2 cellular contexts compared by ENCODE assay signal in genomic region chr2:18924905-18925691, GRCh38.
TF ChIP-seq lines count a peak whose summit lies in the region.

No MANE protein-coding gene starts in this region.

TF ChIP-seq in GM23338, 12 proteins besides CTCF, POLR2A, EP300 and RAD21 (continued from another document):
- no peak for TF ChIP-seq REST (IDR thresholded peaks at IDR 0.05; ENCODE audit: unreplicated experiment)

TF ChIP-seq in WTC11, 78 proteins besides CTCF, POLR2A, EP300 and RAD21 (continued from another document):
- TF ChIP-seq PRDM15 (CRISPR knock-in tag; IDR thresholded peaks at IDR 0.05): no peak
- TF ChIP-seq ZNF281 (CRISPR knock-in tag; IDR thresholded peaks at IDR 0.05): no peak
- no peak for TF ChIP-seq CBFB (CRISPR knock-in tag; IDR thresholded peaks at IDR 0.05; ENCODE audit: low read depth)
- no peak for TF ChIP-seq ZBTB21 (CRISPR knock-in tag; IDR thresholded peaks at IDR 0.05; ENCODE audit: borderline replicate concordance)
- no peak for TF ChIP-seq FOXJ3 (CRISPR knock-in tag; IDR thresholded peaks at IDR 0.05; ENCODE audit: borderline replicate concordance)
- no peak for TF ChIP-seq NR1H2 (CRISPR knock-in tag; IDR thresholded peaks at IDR 0.05)
- TF ChIP-seq RELA (CRISPR knock-in tag; IDR thresholded peaks at IDR 0.05; ENCODE audit: borderline replicate concordance): no peak
